ENCODE assay signal across 1 cellular context in the genomic region with DNA sequence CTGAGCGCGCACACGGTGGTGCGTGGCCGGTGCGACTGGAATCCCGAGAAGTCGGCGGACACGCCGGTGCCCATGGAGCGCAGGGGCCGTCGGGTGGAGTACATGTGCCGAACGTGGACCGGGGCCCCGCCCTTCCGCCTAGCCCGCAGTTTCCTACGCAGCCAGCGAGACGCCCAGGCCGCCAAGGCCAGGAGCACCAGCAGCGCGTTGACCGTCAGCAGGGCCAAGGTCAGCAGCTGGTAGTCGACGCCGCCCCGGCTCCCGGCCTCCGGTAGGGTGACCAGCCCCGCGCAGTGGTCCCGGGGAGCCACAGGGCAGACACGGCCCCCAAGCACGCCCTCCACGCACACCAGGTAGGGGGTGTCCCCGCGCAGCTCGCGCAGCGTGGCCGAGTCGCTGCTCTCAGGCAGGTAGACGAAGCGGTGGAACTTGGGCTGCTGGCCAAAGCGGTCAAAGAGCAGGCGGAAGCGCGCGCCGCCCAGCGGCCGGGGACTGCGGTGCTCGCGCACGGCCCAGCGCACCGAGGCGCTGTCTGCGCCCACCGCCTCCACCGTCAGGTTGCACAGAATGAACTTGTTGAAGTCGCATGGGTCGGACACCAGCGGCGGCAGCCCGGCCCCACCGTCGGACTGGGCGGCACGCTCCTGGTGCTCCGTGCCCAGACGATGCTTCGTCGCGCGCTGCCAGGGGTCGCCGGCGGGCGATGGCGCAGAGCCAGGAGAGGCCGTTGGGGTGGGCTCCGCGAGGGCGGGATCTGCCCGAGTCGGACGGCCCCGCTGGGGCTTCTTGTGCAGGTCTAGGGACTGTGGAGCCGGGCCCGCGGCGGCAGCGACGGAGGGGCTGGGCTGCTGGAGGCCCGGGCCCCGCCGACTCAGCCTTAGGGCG.
A peak's percentile ranks its signal among the peaks of the same experiment; 100 is the strongest.
TF ChIP-seq lines count a peak whose summit lies in the region.

No MANE protein-coding gene starts in this region.

TF ChIP-seq in HepG2, 621 proteins besides CTCF, POLR2A, EP300 and RAD21 (continued from another document and continues in another):
- TF ChIP-seq PHF21A (CRISPR knock-in tag; IDR thresholded peaks at IDR 0.05) (peak; percentile 75; the same call in 1 of the 2 replicates), NFATC3 (CRISPR knock-in tag; IDR thresholded peaks at IDR 0.05) (no peak), HIVEP1 (CRISPR knock-in tag; IDR thresholded peaks at IDR 0.05) (peak; percentile 94), IKZF4 (CRISPR knock-in tag; IDR thresholded peaks at IDR 0.05; ENCODE audit: borderline replicate concordance, low read depth, not compliant biosample characterization) (peak; percentile 81), HNRNPK (IDR thresholded peaks at IDR 0.05; ENCODE audit: low read depth, low read length, poor library complexity, severe bottlenecking) (peak; percentile 71), JARID2 (CRISPR knock-in tag; IDR thresholded peaks at IDR 0.05; ENCODE audit: insufficient replicate concordance) (peak; percentile 19), ZNF619 (CRISPR knock-in tag; IDR thresholded peaks at IDR 0.05) (peak; percentile 22; the same call in 1 of the 2 replicates), KMT2A (CRISPR knock-in tag; IDR thresholded peaks at IDR 0.05) (peak; percentile 56), ASH2L (IDR thresholded peaks at IDR 0.05; ENCODE audit: insufficient read length, low read depth, low read length) (peak; percentile 78), NR2F2 (IDR thresholded peaks at IDR 0.05; ENCODE audit: borderline replicate concordance, low read depth) (no peak), DPF2 (CRISPR knock-in tag; IDR thresholded peaks at IDR 0.05; ENCODE audit: borderline replicate concordance, low read depth) (peak; percentile 62; the same call in 1 of the 2 replicates), EHMT2 (IDR thresholded peaks at IDR 0.05; ENCODE audit: borderline replicate concordance, low read depth, low read length) (no peak), SIX1 (CRISPR knock-in tag; IDR thresholded peaks at IDR 0.05; ENCODE audit: borderline replicate concordance) (no peak), ZNF546 (CRISPR knock-in tag; conservative IDR thresholded peaks at IDR 0.05) (peak; percentile 98), ZNF225 (CRISPR knock-in tag; IDR thresholded peaks at IDR 0.05) (peak; percentile 97), CREB1 (IDR thresholded peaks at IDR 0.05) (no peak), CREB1 (CRISPR knock-in tag; IDR thresholded peaks at IDR 0.05) (no peak), ZHX1 (CRISPR knock-in tag; IDR thresholded peaks at IDR 0.05; ENCODE audit: low read depth) (0 out of 2 replicates have a peak, but pooled peaks have one; percentile 68), ZNF674 (CRISPR knock-in tag; IDR thresholded peaks at IDR 0.05; ENCODE audit: low read depth) (0 out of 2 replicates have a peak, but pooled peaks have one; percentile 76), ZNF800 (CRISPR knock-in tag; IDR thresholded peaks at IDR 0.05) (peak; percentile 95), ZNF326 (CRISPR knock-in tag; IDR thresholded peaks at IDR 0.05; ENCODE audit: borderline replicate concordance) (no peak), HCFC1 (IDR thresholded peaks at IDR 0.05; ENCODE audit: low read depth, low read length) (0 out of 2 replicates have a peak, but pooled peaks have one; percentile 4), CAMTA2 (CRISPR knock-in tag; IDR thresholded peaks at IDR 0.05; ENCODE audit: borderline replicate concordance) (no peak), SSRP1 (CRISPR knock-in tag; IDR thresholded peaks at IDR 0.05) (no peak), NR2C2 (CRISPR knock-in tag; IDR thresholded peaks at IDR 0.05; ENCODE audit: borderline replicate concordance) (peak; percentile 83), STAT6 (CRISPR knock-in tag; IDR thresholded peaks at IDR 0.05; ENCODE audit: borderline replicate concordance) (peak; percentile 63; the same call in 1 of the 2 replicates), KMT2B (CRISPR knock-in tag; IDR thresholded peaks at IDR 0.05) (peak; percentile 72), SP140L (CRISPR knock-in tag; IDR thresholded peaks at IDR 0.05; ENCODE audit: borderline replicate concordance) (no peak), ELF4 (CRISPR knock-in tag; IDR thresholded peaks at IDR 0.05; ENCODE audit: borderline replicate concordance) (0 out of 2 replicates have a peak, but pooled peaks have one; percentile 49), FOXM1 (CRISPR knock-in tag; IDR thresholded peaks at IDR 0.05) (peak; percentile 35; the same call in 1 of the 2 replicates), ZNF329 (CRISPR knock-in tag; IDR thresholded peaks at IDR 0.05; ENCODE audit: low read depth) (no peak), MBNL3 (CRISPR knock-in tag; conservative IDR thresholded peaks at IDR 0.05) (no peak), HMG20B (CRISPR knock-in tag; conservative IDR thresholded peaks at IDR 0.05) (no peak), HOXA9 (CRISPR knock-in tag; IDR thresholded peaks at IDR 0.05; ENCODE audit: borderline replicate concordance) (peak; percentile 82), CHCHD3 (CRISPR knock-in tag; IDR thresholded peaks at IDR 0.05) (peak; percentile 85), NCOA1 (CRISPR knock-in tag; IDR thresholded peaks at IDR 0.05) (peak; percentile 86; the same call in 1 of the 2 replicates), EED (CRISPR knock-in tag; IDR thresholded peaks at IDR 0.05) (peak; percentile 96), ZNF850 (CRISPR knock-in tag; conservative IDR thresholded peaks at IDR 0.05) (peak; percentile 64; the same call in 1 of the 2 replicates), ZNF124 (CRISPR knock-in tag; IDR thresholded peaks at IDR 0.05) (peak; percentile 25; the same call in 1 of the 2 replicates)
- TF ChIP-seq, protein P1, sequence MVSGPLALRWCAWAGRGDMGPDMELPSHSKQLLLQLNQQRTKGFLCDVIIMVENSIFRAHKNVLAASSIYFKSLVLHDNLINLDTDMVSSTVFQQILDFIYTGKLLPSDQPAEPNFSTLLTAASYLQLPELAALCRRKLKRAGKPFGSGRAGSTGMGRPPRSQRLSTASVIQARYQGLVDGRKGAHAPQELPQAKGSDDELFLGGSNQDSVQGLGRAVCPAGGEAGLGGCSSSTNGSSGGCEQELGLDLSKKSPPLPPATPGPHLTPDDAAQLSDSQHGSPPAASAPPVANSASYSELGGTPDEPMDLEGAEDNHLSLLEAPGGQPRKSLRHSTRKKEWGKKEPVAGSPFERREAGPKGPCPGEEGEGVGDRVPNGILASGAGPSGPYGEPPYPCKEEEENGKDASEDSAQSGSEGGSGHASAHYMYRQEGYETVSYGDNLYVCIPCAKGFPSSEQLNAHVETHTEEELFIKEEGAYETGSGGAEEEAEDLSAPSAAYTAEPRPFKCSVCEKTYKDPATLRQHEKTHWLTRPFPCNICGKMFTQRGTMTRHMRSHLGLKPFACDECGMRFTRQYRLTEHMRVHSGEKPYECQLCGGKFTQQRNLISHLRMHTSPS (CRISPR knock-in tag; IDR thresholded peaks at IDR 0.05; ENCODE audit: low read depth): peak; percentile 53; the same call in 1 of the 2 replicates
- TF ChIP-seq, protein P2, sequence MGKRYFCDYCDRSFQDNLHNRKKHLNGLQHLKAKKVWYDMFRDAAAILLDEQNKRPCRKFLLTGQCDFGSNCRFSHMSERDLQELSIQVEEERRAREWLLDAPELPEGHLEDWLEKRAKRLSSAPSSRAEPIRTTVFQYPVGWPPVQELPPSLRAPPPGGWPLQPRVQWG (CRISPR knock-in tag; IDR thresholded peaks at IDR 0.05; ENCODE audit: borderline replicate concordance, low read depth): no peak
- TF ChIP-seq, protein P3, sequence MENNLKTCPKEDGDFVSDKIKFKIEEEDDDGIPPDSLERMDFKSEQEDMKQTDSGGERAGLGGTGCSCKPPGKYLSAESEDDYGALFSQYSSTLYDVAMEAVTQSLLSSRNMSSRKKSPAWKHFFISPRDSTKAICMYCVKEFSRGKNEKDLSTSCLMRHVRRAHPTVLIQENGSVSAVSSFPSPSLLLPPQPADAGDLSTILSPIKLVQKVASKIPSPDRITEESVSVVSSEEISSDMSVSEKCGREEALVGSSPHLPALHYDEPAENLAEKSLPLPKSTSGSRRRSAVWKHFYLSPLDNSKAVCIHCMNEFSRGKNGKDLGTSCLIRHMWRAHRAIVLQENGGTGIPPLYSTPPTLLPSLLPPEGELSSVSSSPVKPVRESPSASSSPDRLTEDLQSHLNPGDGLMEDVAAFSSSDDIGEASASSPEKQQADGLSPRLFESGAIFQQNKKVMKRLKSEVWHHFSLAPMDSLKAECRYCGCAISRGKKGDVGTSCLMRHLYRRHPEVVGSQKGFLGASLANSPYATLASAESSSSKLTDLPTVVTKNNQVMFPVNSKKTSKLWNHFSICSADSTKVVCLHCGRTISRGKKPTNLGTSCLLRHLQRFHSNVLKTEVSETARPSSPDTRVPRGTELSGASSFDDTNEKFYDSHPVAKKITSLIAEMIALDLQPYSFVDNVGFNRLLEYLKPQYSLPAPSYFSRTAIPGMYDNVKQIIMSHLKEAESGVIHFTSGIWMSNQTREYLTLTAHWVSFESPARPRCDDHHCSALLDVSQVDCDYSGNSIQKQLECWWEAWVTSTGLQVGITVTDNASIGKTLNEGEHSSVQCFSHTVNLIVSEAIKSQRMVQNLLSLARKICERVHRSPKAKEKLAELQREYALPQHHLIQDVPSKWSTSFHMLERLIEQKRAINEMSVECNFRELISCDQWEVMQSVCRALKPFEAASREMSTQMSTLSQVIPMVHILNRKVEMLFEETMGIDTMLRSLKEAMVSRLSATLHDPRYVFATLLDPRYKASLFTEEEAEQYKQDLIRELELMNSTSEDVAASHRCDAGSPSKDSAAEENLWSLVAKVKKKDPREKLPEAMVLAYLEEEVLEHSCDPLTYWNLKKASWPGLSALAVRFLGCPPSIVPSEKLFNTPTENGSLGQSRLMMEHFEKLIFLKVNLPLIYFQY (CRISPR knock-in tag; IDR thresholded peaks at IDR 0.05; ENCODE audit: borderline replicate concordance): no peak; the same call in none of the 2 replicates
- TF ChIP-seq, protein P4, sequence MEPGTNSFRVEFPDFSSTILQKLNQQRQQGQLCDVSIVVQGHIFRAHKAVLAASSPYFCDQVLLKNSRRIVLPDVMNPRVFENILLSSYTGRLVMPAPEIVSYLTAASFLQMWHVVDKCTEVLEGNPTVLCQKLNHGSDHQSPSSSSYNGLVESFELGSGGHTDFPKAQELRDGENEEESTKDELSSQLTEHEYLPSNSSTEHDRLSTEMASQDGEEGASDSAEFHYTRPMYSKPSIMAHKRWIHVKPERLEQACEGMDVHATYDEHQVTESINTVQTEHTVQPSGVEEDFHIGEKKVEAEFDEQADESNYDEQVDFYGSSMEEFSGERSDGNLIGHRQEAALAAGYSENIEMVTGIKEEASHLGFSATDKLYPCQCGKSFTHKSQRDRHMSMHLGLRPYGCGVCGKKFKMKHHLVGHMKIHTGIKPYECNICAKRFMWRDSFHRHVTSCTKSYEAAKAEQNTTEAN (CRISPR knock-in tag; conservative IDR thresholded peaks at IDR 0.05): peak; percentile 75; the same call in 1 of the 2 replicates
